9 cellular contexts compared by ENCODE assay signal in genomic region chr6:116386581-116387299, GRCh38. TPM values are rescaled to one million over a fixed set of nuclear protein-coding genes. Genes with fewer than 3 reads are reported as not detected.
DNase-seq lines count a peak whose midpoint lies in the region; ATAC-seq, FAIRE-seq and TF ChIP-seq lines count a peak whose summit lies in the region.
"Had no signal": no experiment of that assay in that cellular context is flagged by ENCODE, and none has a peak within 500 bp of the region (broad histone marks: within the 10 kb centered on the region; RNA-seq: fewer than 3 reads in every experiment).

No MANE protein-coding gene starts in this region.

- no peak for TF ChIP-seq CTCF in K562 (IDR thresholded peaks at IDR 0.05 in 2 of 3, conservative IDR thresholded peaks at IDR 0.05 in 1 of 3; ENCODE audit: insufficient read depth in 2 of 3, low read depth in 1 of 3, low read length in 3 of 3)
- no peak for TF ChIP-seq CTCF in omental fat pad (IDR thresholded peaks at IDR 0.05)

- in situ Hi-C loops in K562 (cut with MboI) (no loop called here), HAP-1 (cut with MboI; ENCODE audit: low sequenced_read_pairs) (no loop called here)

- TF ChIP-seq EP300 in K562 (IDR thresholded peaks at IDR 0.05; ENCODE audit: low read length) = no peak

- no peak for FAIRE-seq in K562 (lab: Jason Lieb, UNC)

- no peaks in the 10 kb centered on the region for H3K79me2 ChIP-seq in K562 (ENCODE audit: control insufficient read depth, insufficient read depth, low read length)

- H3K36me3 ChIP-seq in K562 (ENCODE audit: control insufficient read depth, insufficient read depth, low read length) (no peaks in the 10 kb centered on the region), HAP-1 (replicated peaks) (no peaks in the 10 kb centered on the region)
- H3K36me3 ChIP-seq: ovary had no signal

- no TSS peak for BruUV-seq in K562 (replicated peaks; lab: Mats Ljungman, UMichigan)

- H3K4me2 ChIP-seq in K562 (ENCODE audit: insufficient read depth, low read length) = no peak overlapping the region

- intact Hi-C loops in K562 (cut with micrococcal nuclease) = no loop called here

- DNase-seq in K562 (ENCODE audit: extremely low read depth in 1 of 4, low spot score in 3 of 4) (no peak), omental fat pad (ENCODE audit: low spot score) (no peak), superior temporal gyrus (ENCODE audit: extremely low spot score) (no peak), HAP-1 (ENCODE audit: low spot score in 2 of 2) (no peak), NCI-H2081 (lab: John Stamatoyannopoulos, UW) (no peak)
- DNase-seq: ovary had no signal

- TF ChIP-seq POLR2A in K562 (conservative IDR thresholded peaks at IDR 0.05) = no peak

- no peak overlapping the region for H3K4me3 ChIP-seq in K562
- H3K4me3 ChIP-seq in HAP-1 = no peak overlapping the region
- H3K4me3 ChIP-seq: ovary had no signal

- H3K9me1 ChIP-seq in K562 (ENCODE audit: control insufficient read depth, insufficient read depth, low read length) = no peaks in the 10 kb centered on the region

- H3K27ac ChIP-seq in K562 (ENCODE audit: extremely low read depth, low read depth, low read length) = no peak overlapping the region

- no peak for TF ChIP-seq RAD21 in K562 (CRISPR knock-in tag; conservative IDR thresholded peaks at IDR 0.05 in 1 of 2, IDR thresholded peaks at IDR 0.05 in 1 of 2)

- ATAC-seq in GM18498 (IDR thresholded peaks at IDR 0.05; ENCODE audit: unreplicated experiment) = peak; percentile 38
- ATAC-seq in HG03095 (IDR thresholded peaks at IDR 0.05; ENCODE audit: unreplicated experiment) = peak; percentile 45
- no peak for ATAC-seq in K562
- peak; percentile 71 for ATAC-seq in omental fat pad (ENCODE audit: low FRiP score)
- no peak for ATAC-seq in HG02973 (IDR thresholded peaks at IDR 0.05; ENCODE audit: unreplicated experiment)

- H4K20me1 ChIP-seq in K562 (replicated peaks; ENCODE audit: control insufficient read depth, insufficient read depth, low read length) = no peaks in the 10 kb centered on the region

- H3K27me3 ChIP-seq in K562 (ENCODE audit: control insufficient read depth in 2 of 2, insufficient read depth in 2 of 2, low read length in 2 of 2) = peaks cover 0 to 4% of the 10 kb centered on the region in 2 experiments; a peak in 1 of 5 replicates
- no peaks in the 10 kb centered on the region for H3K27me3 ChIP-seq in HAP-1 (ENCODE audit: low read depth)
- H3K27me3 ChIP-seq: ovary had no signal

- POLR2A ChIA-PET in K562 (lab: Yijun Ruan, JAX) = no interaction called here

- CTCF ChIA-PET in K562 (lab: Yijun Ruan, JAX; ENCODE audit: low intra/inter-chr PET ratio) = no interaction called here

- 4% methylated on average over 4 of the region's 4 CpGs for WGBS in K562 (ENCODE audit: insufficient coverage, low coverage, missing lambda C conversion rate)

- H3K9ac ChIP-seq in K562 (ENCODE audit: insufficient read depth in 1 of 2, low read depth in 2 of 2, low read length in 2 of 2) = no peak overlapping the region

- H3K9me3 ChIP-seq in K562 (replicated peaks; ENCODE audit: control insufficient read depth, insufficient read depth, low read depth, low read length) (no peaks in the 10 kb centered on the region), HAP-1 (no peaks in the 10 kb centered on the region)
- H3K9me3 ChIP-seq: ovary had no signal

- no peak overlapping the region for H2AFZ ChIP-seq in K562 (ENCODE audit: low read depth, low read length)

- H3K4me1 ChIP-seq in K562 (replicated peaks in 1 of 2; ENCODE audit: control insufficient read depth in 2 of 2, insufficient read depth in 2 of 2, low read length in 2 of 2) = no peaks in the 10 kb centered on the region; a peak in 1 of 5 replicates
- H3K4me1 ChIP-seq in HAP-1 = no peaks in the 10 kb centered on the region

TF ChIP-seq in K562, 482 proteins besides CTCF, POLR2A, EP300 and RAD21:
- TF ChIP-seq CEBPG (CRISPR knock-in tag; IDR thresholded peaks at IDR 0.05) = no peak
- TF ChIP-seq CEBPG (tag; conservative IDR thresholded peaks at IDR 0.05 in 1 of 2, IDR thresholded peaks at IDR 0.05 in 1 of 2) = peak in 1 of 2 experiments; percentile 48; a peak in 1 of 4 replicates
- 0 out of 2 replicates have a peak, but pooled peaks have one; percentile 16 for TF ChIP-seq ATF3 (IDR thresholded peaks at IDR 0.05)
- no peak for TF ChIP-seq ATF3 (CRISPR knock-in tag; conservative IDR thresholded peaks at IDR 0.05)
- TF ChIP-seq JUND (IDR thresholded peaks at IDR 0.05; ENCODE audit: borderline replicate concordance, low read depth, low read length) = peak; percentile 42; the same call in 1 of the 2 replicates
- peak; percentile 19; the same call in 1 of the 3 replicates for TF ChIP-seq JUND (tag; IDR thresholded peaks at IDR 0.05; ENCODE audit: borderline replicate concordance, low read depth, low read length)
- no peak for TF ChIP-seq ZNF644 (tag; IDR thresholded peaks at IDR 0.05; ENCODE audit: low read depth)
- TF ChIP-seq HMBOX1 (IDR thresholded peaks at IDR 0.05) = peak; percentile 78
- TF ChIP-seq RFX7 (CRISPR knock-in tag; IDR thresholded peaks at IDR 0.05) = no peak
- peak; percentile 53; the same call in 1 of the 2 replicates for TF ChIP-seq FOSL1 (tag; conservative IDR thresholded peaks at IDR 0.05)

RNA-seq across cellular contexts. Expression of gene DSE, which starts 16.0 kb away (rescaled TPM):
- 2.3 and 4.4 TPM in 2 replicates for total RNA-seq in K562 (2011; cell fraction: chromatin; rRNA removed; ENCODE audit: low replicate concordance)
- 1.5 and 2.2 TPM in 2 replicates for total RNA-seq in K562 (2011; cell fraction: nucleolus; rRNA removed)
- 3.0 and 6.6 TPM in 2 replicates for total RNA-seq in K562 (2011; cell fraction: nucleoplasm; rRNA removed)
- total RNA-seq in K562 (2014; rRNA removed) (0.73 and 1.2 TPM in 2 replicates), K562 (2014; rRNA removed; fragmentation: Illumina TruSeq; extraction: Trizol) (1.6 and 1.7 TPM in 2 replicates), K562 (2015; rRNA removed; fragmentation: Illumina TruSeq; extraction: Trizol) (1.2 and 1.8 TPM in 2 replicates), K562 (2021) (1.2 and 1.4 TPM in 2 replicates), omental fat pad (100 to 1,000 TPM in 2 of 4 donors, 10 to 100 TPM in 2; 80.9 to 145 (median 100) TPM)
- polyA plus RNA-seq in K562 (2011; rRNA removed) (0.79 and 1.2 TPM in 2 replicates), K562 (2014; fragmentation: Illumina TruSeq; extraction: Trizol) (0.65 and 0.98 TPM in 2 replicates), K562 (2014; fragmentation: Nextera tagmentation; extraction: Ambion mirVana) (under 1 TPM; 0.49 to 0.78 TPM), K562 (2014; rRNA removed) (0.80 and 0.95 TPM in 2 replicates)
- 0.28 and 1.2 TPM in 2 replicates for polyA plus RNA-seq in K562 (2011; cell fraction: cytosol; rRNA removed)
- polyA plus RNA-seq in K562 (2011; cell fraction: nucleus; rRNA removed) = 1.8 and 2.2 TPM in 2 replicates
- 0.78 and 0.94 TPM in 2 replicates for polyA plus RNA-seq in K562 (2012)
- 2.8 and 3.1 TPM in 2 replicates for polyA minus RNA-seq in K562 (2011; rRNA and poly(A)+ RNA removed)
- polyA minus RNA-seq in K562 (2011; cell fraction: cytosol; rRNA and poly(A)+ RNA removed) = 0.29 and 3.6 TPM in 2 replicates
- 4.3 and 6.0 TPM in 2 replicates for polyA minus RNA-seq in K562 (2011; cell fraction: nucleus; rRNA and poly(A)+ RNA removed)

Comparison
In these comparisons a context has a peak if more than half of its experiments do, and no peak if none do; other contexts are left out.
1. ATAC-seq: peak in GM18498 (single experiment), HG03095 (single experiment) and omental fat pad (single experiment); none in K562 (single experiment) and HG02973 (single experiment).
2. RNA of gene DSE, which starts 16.0 kb away (total RNA-seq): 80.9 to 145 TPM in omental fat pad; 0.73 to 6.6 TPM in K562; every median in the first group is over 10 times any median in the second.